In the genomic region with DNA sequence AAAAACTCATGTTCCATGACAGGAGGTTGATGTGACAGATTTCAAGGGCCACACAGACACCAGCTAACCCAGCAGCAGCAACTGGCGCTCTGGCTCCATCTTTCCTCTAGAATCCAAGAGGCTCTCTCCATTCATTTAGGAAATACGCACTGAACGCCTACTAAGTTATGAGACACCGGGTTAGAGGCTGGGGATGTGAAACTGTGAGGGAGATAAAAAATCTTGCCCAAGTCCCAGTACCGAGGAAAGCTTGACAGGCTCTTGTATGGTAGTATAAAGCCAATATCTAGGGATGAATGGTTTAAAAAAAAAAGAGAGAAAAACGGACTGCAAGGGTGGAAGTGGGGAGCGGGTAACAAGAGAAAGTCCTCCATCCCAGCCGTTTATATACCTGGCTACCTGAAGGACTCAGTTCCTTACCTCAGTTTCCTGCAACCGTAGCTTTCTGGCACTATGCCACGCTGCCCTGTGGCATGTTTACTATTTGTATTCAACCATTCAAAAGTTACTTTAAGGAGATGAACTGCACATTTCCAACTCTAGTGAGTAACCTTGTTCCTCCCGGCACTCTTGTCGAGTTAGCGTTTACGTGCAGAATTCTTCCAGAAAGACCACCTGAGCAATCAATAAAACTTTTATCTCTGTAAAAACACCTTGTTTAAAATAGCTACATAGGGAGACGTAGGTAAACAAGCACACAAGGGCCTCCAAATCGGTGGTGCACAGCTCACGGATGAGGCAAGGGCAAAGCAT, we compare ENCODE assay signal across 8 cellular contexts. TPM values are rescaled to one million over a fixed set of nuclear protein-coding genes. Genes with fewer than 3 reads are reported as not detected.
DNase-seq lines count a peak whose midpoint lies in the region; ATAC-seq and TF ChIP-seq lines count a peak whose summit lies in the region.

No MANE protein-coding gene starts in this region.

- in situ Hi-C loops in G401 (cut with HindIII; ENCODE audit: low sequenced_read_pairs), result no loop called here

- no peak for TF ChIP-seq CTCF in choroid plexus epithelial cell (conservative IDR thresholded peaks at IDR 0.05; ENCODE audit: low read depth, low read length)

- H3K4me3 ChIP-seq in choroid plexus epithelial cell (ENCODE audit: low read depth, low read length) (peak overlapping the region; percentile 61), mucosa of rectum (ENCODE audit: low read length in 2 of 2) (peak overlapping the region; percentile 61 to 80)

- peak overlapping the region; percentile 44 to 58 for H3K27ac ChIP-seq in mucosa of rectum (ENCODE audit: low read depth in 2 of 2, low read length in 2 of 2)

- peaks cover 9 to 14% of the 10 kb centered on the region in 2 donors for H3K4me1 ChIP-seq in mucosa of rectum (ENCODE audit: control insufficient read depth in 2 of 2, insufficient read depth in 2 of 2, low read length in 2 of 2)

- no peaks in the 10 kb centered on the region for H3K36me3 ChIP-seq in mucosa of rectum (ENCODE audit: control insufficient read depth in 2 of 2, insufficient read depth in 2 of 2, low read length in 2 of 2)

- no peaks in the 10 kb centered on the region for H3K27me3 ChIP-seq in mucosa of rectum (ENCODE audit: control insufficient read depth in 2 of 2, insufficient read depth in 2 of 2, low read length in 2 of 2)

- H3K9ac ChIP-seq in mucosa of rectum (ENCODE audit: low read depth in 1 of 2, low read length in 2 of 2), result peak overlapping the region; percentile 56 to 61

- no peak for ATAC-seq in HG03520 (IDR thresholded peaks at IDR 0.05; ENCODE audit: unreplicated experiment)

- no peaks in the 10 kb centered on the region for H3K9me3 ChIP-seq in mucosa of rectum (ENCODE audit: control insufficient read depth in 2 of 2, low read length in 2 of 2)

- DNase-seq in G401 (ENCODE audit: low spot score) (peak; percentile 47), NCI-H2171 (lab: John Stamatoyannopoulos, UW) (peak; percentile 39), choroid plexus epithelial cell (ENCODE audit: low read depth) (no peak), HT-29 (ENCODE audit: low spot score) (no peak), hippocampal formation (lab: John Stamatoyannopoulos, UW) (no peak)
- DNase-seq in stimulated activated CD4-positive, alpha-beta T cell treated with anti-CD3 and anti-CD28 coated beads, Interleukin-12 subunit alpha, Interleukin-12 subunit beta, amount 100 ng/mL, for 4 hours, result no peak

RNA-seq across cellular contexts. Expression of a gene that starts 1.7 kb away (rescaled TPM):
- total RNA-seq in G401 (2014; rRNA removed; shearing (Covaris generic)), result 4.7 and 6.9 TPM in 2 replicates
- 9.3 and 9.8 TPM in 2 replicates for total RNA-seq in HT-29 (2014; rRNA removed; shearing (Covaris generic))

Comparison
In these comparisons a context has a peak if more than half of its experiments do, and no peak if none do; other contexts are left out.
1. DNase-seq: peak in G401 (single experiment) and NCI-H2171 (single experiment); none in choroid plexus epithelial cell (single experiment), stimulated activated CD4-positive, alpha-beta T cell treated with anti-CD3 and anti-CD28 coated beads, Interleukin-12 subunit alpha, Interleukin-12 subunit beta, amount 100 ng/mL, for 4 hours (single experiment), HT-29 (single experiment) and hippocampal formation (0 of 2).